8 cellular contexts compared by ENCODE assay signal in the genomic region with DNA sequence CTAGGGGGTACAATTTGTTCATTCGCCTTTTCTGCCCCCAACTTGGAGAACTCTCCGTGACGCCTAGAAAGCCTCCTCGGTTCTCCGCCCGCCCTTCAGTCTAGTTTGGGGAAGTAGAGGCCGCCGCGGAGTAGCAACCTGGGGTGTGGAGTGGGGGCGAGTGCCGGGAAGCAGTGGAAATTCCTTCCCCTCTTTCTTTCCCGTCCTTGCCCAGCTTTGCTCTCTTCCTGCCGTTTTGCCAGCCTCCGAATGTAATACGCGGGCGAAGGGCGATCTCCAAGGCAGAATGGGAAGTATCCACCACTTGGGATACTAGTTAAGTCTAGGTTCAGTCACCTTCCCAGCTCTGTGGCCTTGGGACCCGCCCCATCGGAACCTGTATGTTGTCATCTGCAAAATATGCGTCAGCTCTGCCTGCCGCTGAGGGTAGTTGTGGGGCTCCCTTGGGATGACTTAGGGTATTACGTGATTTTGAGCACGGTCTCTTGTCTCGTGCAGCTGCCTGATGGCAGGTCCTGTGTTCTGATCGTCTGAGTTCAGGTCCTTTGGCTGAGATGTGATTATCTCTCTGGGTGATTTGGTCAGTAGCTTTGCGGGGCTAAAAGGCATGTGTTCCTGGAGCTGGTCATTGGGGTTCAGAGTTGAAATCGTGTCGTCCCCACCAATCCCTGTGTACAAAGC. TPM values are rescaled to one million over a fixed set of nuclear protein-coding genes. Genes with fewer than 3 reads are reported as not detected.
A peak's percentile ranks its signal among the peaks of the same experiment; 100 is the strongest.
DNase-seq lines count a peak whose midpoint lies in the region; ATAC-seq and TF ChIP-seq lines count a peak whose summit lies in the region.

No MANE protein-coding gene starts in this region.

- peak; percentile 67 for ATAC-seq in HG02588 (IDR thresholded peaks at IDR 0.05; ENCODE audit: unreplicated experiment)

- in situ Hi-C loops in astrocyte of the cerebellum (cut with HindIII; ENCODE audit: low sequenced_read_pairs) = no loop called here

- H3K4me3 ChIP-seq in GM12875 (ENCODE audit: low read depth, low read length) (peak overlapping the region; percentile 85), astrocyte of the cerebellum (ENCODE audit: low read depth, low read length) (peak overlapping the region; percentile 91), iPS-11a (ENCODE audit: low read depth, low read length) (peak overlapping the region; percentile 84), skeletal muscle satellite cell (ENCODE audit: low read length) (peak overlapping the region; percentile 92)

- no peaks in the 10 kb centered on the region for H3K27me3 ChIP-seq in skeletal muscle satellite cell (ENCODE audit: control insufficient read depth, insufficient read depth, low read length)

- peaks cover 14% of the 10 kb centered on the region for H3K27me3 Mint-ChIP-seq in T-helper 1 cell treated with Interleukin-12 subunit alpha and Interleukin-12 subunit beta and Interleukin-4 antibody, amounts not matched to agents 30 μg/mL and 1 μg/mL, for 36 hours (ENCODE audit: low read depth)

- H3K9ac ChIP-seq in skeletal muscle satellite cell (ENCODE audit: low read depth, low read length) = peak overlapping the region; percentile 93

- H3K4me1 Mint-ChIP-seq in T-helper 1 cell treated with Interleukin-12 subunit alpha and Interleukin-12 subunit beta and Interleukin-4 antibody, amounts not matched to agents 30 μg/mL and 1 μg/mL, for 36 hours (ENCODE audit: low read depth) = peaks cover 36% of the 10 kb centered on the region

- no peaks in the 10 kb centered on the region for H3K9me3 ChIP-seq in skeletal muscle satellite cell (replicated peaks; ENCODE audit: low read length)

- peak overlapping the region; percentile 94 for H3K4me3 Mint-ChIP-seq in T-helper 1 cell treated with Interleukin-12 subunit alpha and Interleukin-12 subunit beta and Interleukin-4 antibody, amounts not matched to agents 30 μg/mL and 1 μg/mL, for 36 hours

- DNase-seq in NCI-H1092 (lab: John Stamatoyannopoulos, UW) (peak; percentile 29), astrocyte of the cerebellum (ENCODE audit: low read depth) (no peak), OCI-M2 (lab: John Stamatoyannopoulos, UW; ENCODE audit: unreplicated experiment) (no peak)

- H3K36me3 Mint-ChIP-seq in T-helper 1 cell treated with Interleukin-12 subunit alpha and Interleukin-12 subunit beta and Interleukin-4 antibody, amounts not matched to agents 30 μg/mL and 1 μg/mL, for 36 hours (ENCODE audit: low read depth) = peaks cover 1% of the 10 kb centered on the region

- no peak for TF ChIP-seq CTCF in GM12875 (IDR thresholded peaks at IDR 0.05; ENCODE audit: borderline replicate concordance, insufficient read depth, low read depth, low read length)
- no peak for TF ChIP-seq CTCF in astrocyte of the cerebellum (IDR thresholded peaks at IDR 0.05; ENCODE audit: low read depth, low read length, missing control alignments)

- H3K9me3 Mint-ChIP-seq in T-helper 1 cell treated with Interleukin-12 subunit alpha and Interleukin-12 subunit beta and Interleukin-4 antibody, amounts not matched to agents 30 μg/mL and 1 μg/mL, for 36 hours = no peaks in the 10 kb centered on the region

- peaks cover 25% of the 10 kb centered on the region for H3K4me1 ChIP-seq in skeletal muscle satellite cell (ENCODE audit: control insufficient read depth, insufficient read depth, low read length)

- peak overlapping the region; percentile 100 for H3K4me2 ChIP-seq in skeletal muscle satellite cell (ENCODE audit: low read length)

- H3K27ac Mint-ChIP-seq in T-helper 1 cell treated with Interleukin-12 subunit alpha and Interleukin-12 subunit beta and Interleukin-4 antibody, amounts not matched to agents 30 μg/mL and 1 μg/mL, for 36 hours = peak overlapping the region; percentile 92

- no peaks in the 10 kb centered on the region for H3K36me3 ChIP-seq in skeletal muscle satellite cell (ENCODE audit: insufficient read depth, low read length)

RNA-seq across cellular contexts. Expression of a gene that starts 0.7 kb away (rescaled TPM):
- total RNA-seq in skeletal muscle satellite cell (2012; rRNA removed) = 130 and 148 TPM in 2 replicates
